Comparison of ENCODE assay signal across 9 cellular contexts in the genomic region with DNA sequence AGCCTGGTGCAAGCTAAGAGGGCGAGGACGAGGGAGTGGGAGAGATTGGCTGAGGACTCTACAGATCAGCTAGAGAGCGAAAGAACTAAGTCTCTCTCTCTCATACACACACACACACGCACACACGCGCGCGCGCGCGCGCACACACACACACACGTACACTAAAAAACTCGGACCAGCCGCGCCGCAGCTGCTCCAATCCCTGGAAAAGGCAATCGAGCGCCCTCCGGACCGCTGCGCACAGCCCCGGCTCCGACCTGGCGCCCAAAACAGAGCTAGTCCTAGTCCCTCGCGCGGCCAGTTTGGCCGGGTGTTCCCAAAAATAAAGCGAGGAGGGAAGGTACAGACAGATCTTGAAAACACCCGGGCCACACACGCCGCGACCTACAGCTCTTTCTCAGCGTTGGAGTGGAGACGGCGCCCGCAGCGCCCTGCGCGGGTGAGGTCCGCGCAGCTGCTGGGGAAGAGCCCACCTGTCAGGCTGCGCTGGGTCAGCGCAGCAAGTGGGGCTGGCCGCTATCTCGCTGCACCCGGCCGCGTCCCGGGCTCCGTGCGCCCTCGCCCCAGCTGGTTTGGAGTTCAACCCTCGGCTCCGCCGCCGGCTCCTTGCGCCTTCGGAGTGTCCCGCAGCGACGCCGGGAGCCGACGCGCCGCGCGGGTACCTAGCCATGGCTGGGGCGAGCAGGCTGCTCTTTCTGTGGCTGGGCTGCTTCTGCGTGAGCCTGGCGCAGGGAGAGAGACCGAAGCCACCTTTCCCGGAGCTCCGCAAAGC. TPM values are rescaled to one million over a fixed set of nuclear protein-coding genes. Genes with fewer than 3 reads are reported as not detected.
DNase-seq lines count a peak whose midpoint lies in the region; ATAC-seq and FAIRE-seq lines count a peak whose summit lies in the region.
"Had no signal": no experiment of that assay in that cellular context is flagged by ENCODE, and none has a peak within 500 bp of the region (broad histone marks: within the 10 kb centered on the region; RNA-seq: fewer than 3 reads in every experiment).

A gene with protein sequence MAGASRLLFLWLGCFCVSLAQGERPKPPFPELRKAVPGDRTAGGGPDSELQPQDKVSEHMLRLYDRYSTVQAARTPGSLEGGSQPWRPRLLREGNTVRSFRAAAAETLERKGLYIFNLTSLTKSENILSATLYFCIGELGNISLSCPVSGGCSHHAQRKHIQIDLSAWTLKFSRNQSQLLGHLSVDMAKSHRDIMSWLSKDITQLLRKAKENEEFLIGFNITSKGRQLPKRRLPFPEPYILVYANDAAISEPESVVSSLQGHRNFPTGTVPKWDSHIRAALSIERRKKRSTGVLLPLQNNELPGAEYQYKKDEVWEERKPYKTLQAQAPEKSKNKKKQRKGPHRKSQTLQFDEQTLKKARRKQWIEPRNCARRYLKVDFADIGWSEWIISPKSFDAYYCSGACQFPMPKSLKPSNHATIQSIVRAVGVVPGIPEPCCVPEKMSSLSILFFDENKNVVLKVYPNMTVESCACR (plus strand): TSS at position 92 of the 772 bp plus-strand sequence. CDS start 577 bp downstream, at position 669.

- no peaks in the 10 kb centered on the region for H3K9me3 ChIP-seq in mesodermal cell (ENCODE audit: control insufficient read depth, low read length)

- H3K9me3 Mint-ChIP-seq in dendritic cell treated with granulocyte-macrophage colony-stimulating factor and Interleukin-4, amounts not matched to agents 40 ng/mL and 50 ng/mL, for 4 days: no peaks in the 10 kb centered on the region

- DNase-seq in NCI-H1436 (lab: John Stamatoyannopoulos, UW): peak; percentile 18
- no peak for DNase-seq in NCI-H1436 treated with DMSO at 0.1 percent for 48 hours (lab: John Stamatoyannopoulos, UW)
- DNase-seq in NCI-H510A treated with DMSO at 0.1 percent for 48 hours (lab: John Stamatoyannopoulos, UW): peak; percentile 15
- peak; percentile 34 for DNase-seq in urothelium cell line (ENCODE audit: low spot score)

- WGBS in mesodermal cell (ENCODE audit: insufficient coverage in 2 of 2), 2 experiments: 0% methylated on average over 54 to 71 of the region's 76 CpGs

- no peak within 1 kb of the TSS for H3K27ac ChIP-seq in mesodermal cell (ENCODE audit: low read depth, low read length, severe bottlenecking)
- H3K27ac ChIP-seq: BLaER1 had no signal

- H3K4me3 Mint-ChIP-seq in dendritic cell treated with granulocyte-macrophage colony-stimulating factor and Interleukin-4, amounts not matched to agents 40 ng/mL and 50 ng/mL, for 4 days: peak within 1 kb of the TSS; percentile 54

- ATAC-seq in HG03196 (IDR thresholded peaks at IDR 0.05; ENCODE audit: unreplicated experiment): no peak
- ATAC-seq in GM18858 (IDR thresholded peaks at IDR 0.05; ENCODE audit: unreplicated experiment): no peak

- H3K4me1 ChIP-seq in mesodermal cell (ENCODE audit: control insufficient read depth, insufficient read depth, low read length, poor library complexity, severe bottlenecking): peaks cover 7% of the 10 kb centered on the region
- H3K4me1 ChIP-seq: BLaER1 had no signal

- no peak for FAIRE-seq in urothelium cell line (lab: Jason Lieb, UNC)

- no peak within 1 kb of the TSS for H3K27ac Mint-ChIP-seq in dendritic cell treated with granulocyte-macrophage colony-stimulating factor and Interleukin-4, amounts not matched to agents 40 ng/mL and 50 ng/mL, for 4 days

- H3K36me3 Mint-ChIP-seq in dendritic cell treated with granulocyte-macrophage colony-stimulating factor and Interleukin-4, amounts not matched to agents 40 ng/mL and 50 ng/mL, for 4 days (ENCODE audit: low read depth): no peaks in the 10 kb centered on the region

- intact Hi-C loops in dendritic cell treated with granulocyte-macrophage colony-stimulating factor and Interleukin-4, amounts not matched to agents 40 ng/mL and 50 ng/mL, for 4 days (cut with micrococcal nuclease): no loop called here

- peaks cover 43% of the 10 kb centered on the region for H3K27me3 Mint-ChIP-seq in dendritic cell treated with granulocyte-macrophage colony-stimulating factor and Interleukin-4, amounts not matched to agents 40 ng/mL and 50 ng/mL, for 4 days

- H3K36me3 ChIP-seq in mesodermal cell (ENCODE audit: control insufficient read depth, insufficient read depth, low read length): no peaks in the 10 kb centered on the region
- H3K36me3 ChIP-seq: BLaER1 had no signal

- peak within 1 kb of the TSS; percentile 31 for H3K4me3 ChIP-seq in mesodermal cell (ENCODE audit: extremely low read depth, insufficient read depth, low read length, poor library complexity, severe bottlenecking)
- H3K4me3 ChIP-seq: BLaER1 had no signal

- peaks cover 11% of the 10 kb centered on the region for H3K4me1 Mint-ChIP-seq in dendritic cell treated with granulocyte-macrophage colony-stimulating factor and Interleukin-4, amounts not matched to agents 40 ng/mL and 50 ng/mL, for 4 days (ENCODE audit: low read depth)

RNA-seq across cellular contexts. Expression of the gene that starts here (rescaled TPM):
- polyA plus RNA-seq in mesodermal cell (2013, experiment 1 of 2): not detected
- 0.05 TPM for polyA plus RNA-seq in mesodermal cell (2013, experiment 2 of 2)
